In genomic region chr10:37872283-37872682, GRCh38 we compare ENCODE assay signal across 20 cellular contexts. TPM values are rescaled to one million over a fixed set of nuclear protein-coding genes. Genes with fewer than 3 reads are reported as not detected.
A peak's percentile ranks its signal among the peaks of the same experiment; 100 is the strongest.
DNase-seq lines count a peak whose midpoint lies in the region; ATAC-seq, FAIRE-seq and TF ChIP-seq lines count a peak whose summit lies in the region.
"Had no signal": no experiment of that assay in that cellular context is flagged by ENCODE, and none has a peak within 500 bp of the region (broad histone marks: within the 10 kb centered on the region; RNA-seq: fewer than 3 reads in every experiment).

No MANE protein-coding gene starts in this region.

- in situ Hi-C loops in K562 (cut with MboI): no loop called here

- POLR2A ChIA-PET in K562 (lab: Yijun Ruan, JAX): interaction anchor here (0.6 to 1.1 kb wide), 2 partner anchors 9 to 17 kb away, joined by 3 to 6 read pairs; no protein-coding TSS in a partner anchor

- no peak for TF ChIP-seq EP300 in K562 (IDR thresholded peaks at IDR 0.05; ENCODE audit: low read length)

- H3K79me2 ChIP-seq in Loucy (ENCODE audit: insufficient read depth, low read length) (no peaks in the 10 kb centered on the region), K562 (ENCODE audit: control insufficient read depth, insufficient read depth, low read length) (peaks cover 4% of the 10 kb centered on the region; the same call in 1 of the 3 replicates)

- H4K20me1 ChIP-seq in Loucy (ENCODE audit: insufficient read depth, low read length, poor library complexity, severe bottlenecking) (no peaks in the 10 kb centered on the region), K562 (replicated peaks; ENCODE audit: control insufficient read depth, insufficient read depth, low read length) (no peaks in the 10 kb centered on the region)
- H4K20me1 ChIP-seq: BLaER1 treated with 17β-estradiol and CSF1 and Interleukin-3, amounts not matched to agents 10 nM and 100 nM had no signal

- H3K9ac ChIP-seq in Loucy (ENCODE audit: low read depth, low read length, poor library complexity, severe bottlenecking) (no peak overlapping the region), K562 (ENCODE audit: insufficient read depth in 1 of 2, low read depth in 2 of 2, low read length in 2 of 2) (peak overlapping the region in 1 of 2 experiments; percentile 71; a peak in 2 of 4 replicates), colonic mucosa (ENCODE audit: low read depth in 2 of 2, low read length in 2 of 2) (no peak overlapping the region)
- H3K9ac ChIP-seq: BLaER1 treated with 17β-estradiol and CSF1 and Interleukin-3, amounts not matched to agents 10 nM and 100 nM had no signal

- H3K9me1 ChIP-seq in K562 (ENCODE audit: control insufficient read depth, insufficient read depth, low read length): no peaks in the 10 kb centered on the region

- H3K27me3 ChIP-seq in Loucy (ENCODE audit: insufficient read depth, low read length, poor library complexity, severe bottlenecking) (no peaks in the 10 kb centered on the region), K562 (ENCODE audit: control insufficient read depth in 2 of 2, insufficient read depth in 2 of 2, low read length in 2 of 2) (no peaks in the 10 kb centered on the region), colonic mucosa (no peaks in the 10 kb centered on the region)
- H3K27me3 ChIP-seq: BLaER1 treated with 17β-estradiol and CSF1 and Interleukin-3, amounts not matched to agents 10 nM and 100 nM had no signal

- H3K9me2 ChIP-seq in Loucy (replicated peaks; ENCODE audit: low read depth, low read length): no peaks in the 10 kb centered on the region

- H3K27ac ChIP-seq in 22Rv1 (peak overlapping the region; percentile 13; the same call in 1 of the 2 replicates), K562 (ENCODE audit: extremely low read depth, low read depth, low read length) (peak overlapping the region; percentile 94), colonic mucosa (no peak overlapping the region)
- H3K27ac ChIP-seq: A549; BLaER1 treated with 17β-estradiol and CSF1 and Interleukin-3, amounts not matched to agents 10 nM and 100 nM; C4-2B had no signal

- no peak for DNase-seq in K562 (ENCODE audit: extremely low read depth in 1 of 4, low spot score in 3 of 4)
- DNase-seq in dermis blood vessel endothelial cell: no peak
- no peak for DNase-seq in activated naive CD4-positive, alpha-beta T cell (lab: John Stamatoyannopoulos, UW)
- DNase-seq in colonic mucosa: no peak
- DNase-seq: AML-193; Caco-2; Calu3; CD4-positive, alpha-beta T cell; CD8-positive, alpha-beta T cell; DMS79 treated with DMSO at 0.1 percent for 48 hours; GF-D8 had no signal

- CTCF ChIA-PET in K562 (lab: Yijun Ruan, JAX; ENCODE audit: low intra/inter-chr PET ratio): no interaction called here

- 2% methylated on average over 5 of the region's 5 CpGs for WGBS in K562 (ENCODE audit: insufficient coverage, low coverage, missing lambda C conversion rate)

- H3K4me3 ChIP-seq in Loucy (ENCODE audit: low read length, poor library complexity, severe bottlenecking): no peak overlapping the region
- peak overlapping the region; percentile 27; the same call in 1 of the 2 replicates for H3K4me3 ChIP-seq in K562
- no peak overlapping the region for H3K4me3 ChIP-seq in colonic mucosa
- H3K4me3 ChIP-seq: A549; BLaER1 treated with 17β-estradiol and CSF1 and Interleukin-3, amounts not matched to agents 10 nM and 100 nM had no signal

- TF ChIP-seq POLR2A in K562 (conservative IDR thresholded peaks at IDR 0.05): no peak

- H2AFZ ChIP-seq in Loucy (ENCODE audit: low read length) (peak overlapping the region; percentile 55; the same call in 1 of the 2 replicates), K562 (ENCODE audit: low read depth, low read length) (peak overlapping the region; percentile 75)

- H3F3A ChIP-seq in Loucy (ENCODE audit: low read depth): no peaks in the 10 kb centered on the region

- H3K4me1 ChIP-seq in Loucy (ENCODE audit: insufficient read depth, low read length, poor library complexity, severe bottlenecking) (no peaks in the 10 kb centered on the region), K562 (replicated peaks in 1 of 2; ENCODE audit: control insufficient read depth in 2 of 2, insufficient read depth in 2 of 2, low read length in 2 of 2) (peaks cover 0 to 5% of the 10 kb centered on the region in 2 experiments; a peak in 2 of 5 replicates), colonic mucosa (no peaks in the 10 kb centered on the region)
- H3K4me1 ChIP-seq: A549; BLaER1 treated with 17β-estradiol and CSF1 and Interleukin-3, amounts not matched to agents 10 nM and 100 nM; Caco-2 had no signal

- intact Hi-C loops in K562 (cut with micrococcal nuclease) (loop anchor here (10.0 kb wide), 1 partner anchor 63 kb away; no protein-coding TSS in a partner anchor), colonic mucosa (cut with DNase I) (no loop called here)

- H3K36me3 ChIP-seq in Loucy (ENCODE audit: insufficient read depth, low read length) (no peaks in the 10 kb centered on the region), K562 (ENCODE audit: control insufficient read depth, insufficient read depth, low read length) (no peaks in the 10 kb centered on the region), colonic mucosa (no peaks in the 10 kb centered on the region)
- H3K36me3 ChIP-seq: BLaER1 treated with 17β-estradiol and CSF1 and Interleukin-3, amounts not matched to agents 10 nM and 100 nM had no signal

- FAIRE-seq in K562 (lab: Jason Lieb, UNC): no peak
- FAIRE-seq: A549, D721Med, G401.6, GM12891, GM19239 had no signal

- TSS peak; percentile 87 for BruUV-seq in K562 (replicated peaks; lab: Mats Ljungman, UMichigan)

- H3K4me2 ChIP-seq in Loucy (ENCODE audit: low read depth, low read length, poor library complexity, severe bottlenecking) (no peak overlapping the region), K562 (ENCODE audit: insufficient read depth, low read length) (peak overlapping the region; percentile 59)
- H3K4me2 ChIP-seq: A549; BLaER1 treated with 17β-estradiol and CSF1 and Interleukin-3, amounts not matched to agents 10 nM and 100 nM had no signal

- TF ChIP-seq CTCF in 22Rv1 (IDR thresholded peaks at IDR 0.05) (no peak), Loucy (conservative IDR thresholded peaks at IDR 0.05; ENCODE audit: low read length) (no peak), K562 (IDR thresholded peaks at IDR 0.05 in 2 of 3, conservative IDR thresholded peaks at IDR 0.05 in 1 of 3; ENCODE audit: insufficient read depth in 2 of 3, low read depth in 1 of 3, low read length in 3 of 3) (no peak), colonic mucosa (IDR thresholded peaks at IDR 0.05) (no peak)

- peak; percentile 35; the same call in 2 of the 3 replicates for ATAC-seq in K562
- ATAC-seq: A549; CD8-positive, alpha-beta T cell had no signal

- no peaks in the 10 kb centered on the region for H3K9me3 ChIP-seq in Loucy (ENCODE audit: insufficient read depth, low read depth, low read length)
- no peaks in the 10 kb centered on the region for H3K9me3 ChIP-seq in K562 (replicated peaks; ENCODE audit: control insufficient read depth, insufficient read depth, low read depth, low read length)
- no peaks in the 10 kb centered on the region for H3K9me3 ChIP-seq in colonic mucosa
- H3K9me3 ChIP-seq: Caco-2 had no signal

- no peak for TF ChIP-seq RAD21 in K562 (CRISPR knock-in tag; conservative IDR thresholded peaks at IDR 0.05 in 1 of 2, IDR thresholded peaks at IDR 0.05 in 1 of 2)

TF ChIP-seq in K562, 482 proteins besides CTCF, POLR2A, EP300 and RAD21:
- TF ChIP-seq MTF1 (CRISPR knock-in tag; IDR thresholded peaks at IDR 0.05; ENCODE audit: borderline replicate concordance) (no peak), NR2C2 (CRISPR knock-in tag; IDR thresholded peaks at IDR 0.05) (no peak), NR2C2 (tag; IDR thresholded peaks at IDR 0.05) (0 out of 2 replicates have a peak, but pooled peaks have one; percentile 10)

RNA-seq across cellular contexts. Expression of gene ZNF248, which starts 14.9 kb away (rescaled TPM):
- total RNA-seq in K562 (2011; cell fraction: chromatin; rRNA removed; ENCODE audit: low replicate concordance): 20.6 and 40.6 TPM in 2 replicates
- 10.2 and 11.1 TPM in 2 replicates for total RNA-seq in K562 (2011; cell fraction: nucleolus; rRNA removed)
- total RNA-seq in K562 (2011; cell fraction: nucleoplasm; rRNA removed): 28.7 and 51.4 TPM in 2 replicates
- total RNA-seq in K562 (2014; rRNA removed): 6.1 and 6.8 TPM in 2 replicates
- 9.4 and 10.5 TPM in 2 replicates for total RNA-seq in K562 (2014; rRNA removed; fragmentation: Illumina TruSeq; extraction: Trizol)
- 10.4 and 10.9 TPM in 2 replicates for total RNA-seq in K562 (2015; rRNA removed; fragmentation: Illumina TruSeq; extraction: Trizol)
- 5.6 and 7.0 TPM in 2 replicates for total RNA-seq in K562 (2021)
- polyA plus RNA-seq in K562 (2011; rRNA removed): 12.7 and 16.7 TPM in 2 replicates
- 5.0 and 7.9 TPM in 2 replicates for polyA plus RNA-seq in K562 (2011; cell fraction: cytosol; rRNA removed)
- 31.1 and 53.7 TPM in 2 replicates for polyA plus RNA-seq in K562 (2011; cell fraction: nucleus; rRNA removed)
- 7.0 and 9.1 TPM in 2 replicates for polyA plus RNA-seq in K562 (2012)
- polyA plus RNA-seq in K562 (2014; fragmentation: Illumina TruSeq; extraction: Trizol): 9.7 and 10.2 TPM in 2 replicates
- 1 to 10 TPM; 4.5 to 5.0 TPM for polyA plus RNA-seq in K562 (2014; fragmentation: Nextera tagmentation; extraction: Ambion mirVana)
- 16.5 and 18.1 TPM in 2 replicates for polyA plus RNA-seq in K562 (2014; rRNA removed)
- polyA minus RNA-seq in K562 (2011; rRNA and poly(A)+ RNA removed): 10.6 and 18.4 TPM in 2 replicates
- polyA minus RNA-seq in K562 (2011; cell fraction: cytosol; rRNA and poly(A)+ RNA removed): 3.9 and 4.7 TPM in 2 replicates
- polyA minus RNA-seq in K562 (2011; cell fraction: nucleus; rRNA and poly(A)+ RNA removed): 11.3 and 23.8 TPM in 2 replicates
- 5.2 and 7.5 TPM in 2 replicates for total RNA-seq in dermis blood vessel endothelial cell
- 1 to 10 TPM; 7.5 to 8.2 TPM for total RNA-seq in colonic mucosa
